Comparison of ENCODE assay signal across 27 cellular contexts in genomic region chr11:29075726-29076125, GRCh38.
"Had no signal": no experiment of that assay in that cellular context is flagged by ENCODE, and none has a peak within 500 bp of the region (broad histone marks: within the 10 kb centered on the region; RNA-seq: fewer than 3 reads in every experiment).

No MANE protein-coding gene starts in this region.

- H3K27ac ChIP-seq: stomach, suprapubic skin, testis, thoracic aorta, thyroid gland, tibial artery, tibial nerve, transverse colon, upper lobe of left lung, upper lobe of right lung, uterus, vagina had no signal

- H3K9me3 ChIP-seq: testis, thoracic aorta, thyroid gland, vagina had no signal

- H3K27me3 ChIP-seq: stomach, suprapubic skin, testis, thyroid gland, tibial artery, tibial nerve, transverse colon, upper lobe of left lung, upper lobe of right lung, uterus, vagina had no signal

- H3K4me1 ChIP-seq: stomach, suprapubic skin, testis, thyroid gland, tibial artery, tibial nerve, transverse colon, upper lobe of left lung, upper lobe of right lung, uterus, vagina had no signal

- H3K4me3 ChIP-seq: stomach, suprapubic skin, testis, thoracic aorta, thyroid gland, tibial artery, tibial nerve, transverse colon, upper lobe of left lung, upper lobe of right lung, uterus, vagina had no signal

- H3K36me3 ChIP-seq: stomach, suprapubic skin, thoracic aorta, thyroid gland, tibial artery, tibial nerve, transverse colon, upper lobe of left lung, upper lobe of right lung, uterus, vagina had no signal

- FAIRE-seq: urothelium cell line had no signal

- ATAC-seq: stimulated activated effector memory CD8-positive, alpha-beta T cell treated with anti-CD3 and anti-CD28 coated beads, Interleukin-12 subunit alpha, Interleukin-12 subunit beta, amount 100 ng/mL, for 72 hours; stimulated activated memory B cell treated with anti-CD40 and anti-IgM and Interleukin-4, amounts not matched to agents 10 μg/mL and 1 μg/mL and 100 μg/mL, for 72 hours; stimulated activated naive B cell treated with anti-CD40 and anti-IgM and Interleukin-4, amounts not matched to agents 10 μg/mL and 1 μg/mL and 100 μg/mL, for 72 hours; stimulated activated naive CD8-positive, alpha-beta T cell treated with anti-CD3 and anti-CD28 coated beads, Interleukin-15, amount 100 ng/mL, for 72 hours; stimulated activated naive CD8-positive, alpha-beta T cell treated with anti-CD3 and anti-CD28 coated beads, Interleukin-15, Interleukin-2, amounts not matched to agents 100 U/mL and 50 U/mL, for 24 hours; upper lobe of right lung had no signal

- DNase-seq: stimulated activated CD4-positive, alpha-beta T cell treated with anti-CD3 and anti-CD28 coated beads, Interleukin-2, amount 100 ng/mL, for 48 hours; stimulated activated CD4-positive, alpha-beta T cell treated with anti-CD3 and anti-CD28 coated beads, Interleukin-4, amount 100 ng/mL, for 1 hour; stimulated activated CD4-positive, alpha-beta T cell treated with anti-CD3 and anti-CD28 coated beads, Interleukin-4, amount 100 ng/mL, for 24 hours; stimulated activated CD4-positive, alpha-beta T cell treated with anti-CD3 and anti-CD28 coated beads, Interleukin-4, amount 100 ng/mL, for 4 hours; stimulated activated CD8-positive, alpha-beta memory T cell treated with anti-CD3 and anti-CD28 coated beads, Interleukin-4, amount 100 ng/mL, for 48 hours; stimulated activated naive B cell treated with anti-CD40 and anti-IgM and Interleukin-4, amounts not matched to agents 10 μg/mL and 1 μg/mL and 100 μg/mL, for 72 hours; stimulated activated naive CD4-positive, alpha-beta T cell; stimulated activated naive CD4-positive, alpha-beta T cell treated with Interleukin-2 at 50 U/mL for 16 hours; stimulated activated naive CD8-positive, alpha-beta T cell treated with anti-CD3 and anti-CD28 coated beads, Interleukin-15, amount 100 ng/mL, for 72 hours; stimulated activated naive CD8-positive, alpha-beta T cell treated with anti-CD3 and anti-CD28 coated beads, Interleukin-15, Interleukin-2, amounts not matched to agents 100 U/mL and 50 U/mL, for 24 hours; stomach; substantia nigra; testis; thyroid gland; tibial artery; transverse colon; trophoblast cell; upper lobe of left lung; upper lobe of right lung; uterus had no signal
